ENCODE assay signal across 26 cellular contexts in genomic region chr2:40428434-40428833, GRCh38. TPM values are rescaled to one million over a fixed set of nuclear protein-coding genes. Genes with fewer than 3 reads are reported as not detected.
"Had no signal": no experiment of that assay in that cellular context is flagged by ENCODE, and none has a peak within 500 bp of the region (broad histone marks: within the 10 kb centered on the region; RNA-seq: fewer than 3 reads in every experiment).

No MANE protein-coding gene starts in this region.

- ATAC-seq: activated CD4-positive, alpha-beta T cell treated with anti-CD3 and anti-CD28 coated beads for 36 hours; activated CD8-positive, alpha-beta memory T cell treated with anti-CD3 and anti-CD28 coated beads, Interleukin-2, amount 10 ng/mL, durations not matched to agents 7 days and 5 days; activated CD8-positive, alpha-beta T cell treated with anti-CD3 and anti-CD28 coated beads, Interleukin-2, amount 10 ng/mL, durations not matched to agents 7 days and 5 days; naive thymus-derived CD8-positive, alpha-beta T cell; pancreas; psoas muscle; stimulated activated memory B cell treated with anti-CD40 and anti-IgM and Interleukin-4, amounts not matched to agents 10 μg/mL and 1 μg/mL and 100 μg/mL, for 72 hours; stimulated activated naive CD8-positive, alpha-beta T cell treated with anti-CD3 and anti-CD28 coated beads, Interleukin-15, amount 100 ng/mL, for 72 hours had no signal

- H3K27ac ChIP-seq: brain microvascular endothelial cell, dorsolateral prefrontal cortex, pancreas, psoas muscle, upper lobe of left lung, vagina had no signal

- H3K4me1 ChIP-seq: pancreas, psoas muscle, upper lobe of left lung, vagina had no signal

- H3K9me3 ChIP-seq: pancreas, psoas muscle, upper lobe of left lung, vagina had no signal

- H3K27me3 ChIP-seq: brain microvascular endothelial cell, dorsolateral prefrontal cortex, upper lobe of left lung, vagina had no signal

- H3K4me3 ChIP-seq: coronary artery, pancreas, psoas muscle, smooth muscle cell, upper lobe of left lung, vagina had no signal

- DNase-seq: activated CD4-positive, alpha-beta T cell treated with anti-CD3 and anti-CD28 coated beads for 36 hours; activated CD4-positive, CD25-positive, alpha-beta regulatory T cell; activated CD8-positive, alpha-beta memory T cell treated with anti-CD3 and anti-CD28 coated beads, Interleukin-2, amount 10 ng/mL, durations not matched to agents 7 days and 5 days; activated CD8-positive, alpha-beta T cell treated with anti-CD3 and anti-CD28 coated beads, Interleukin-2, amount 10 ng/mL, durations not matched to agents 7 days and 5 days; activated T-cell treated with anti-CD3 and anti-CD28 coated beads, Interleukin-2, amount 50 U/mL, for 48 hours; aorta; brain microvascular endothelial cell; dorsolateral prefrontal cortex; effector memory CD4-positive, alpha-beta T cell; head of caudate nucleus; hippocampal formation; left cardiac atrium; naive thymus-derived CD8-positive, alpha-beta T cell; nucleus accumbens; pancreas; psoas muscle; stimulated activated CD4-positive, alpha-beta T cell treated with anti-CD3 and anti-CD28 coated beads, Interleukin-1b, Interleukin-23, amount 100 ng/mL, for 48 hours; stimulated activated CD4-positive, alpha-beta T cell treated with anti-CD3 and anti-CD28 coated beads, Interleukin-4, amount 100 ng/mL, for 4 hours; stimulated activated CD8-positive, alpha-beta memory T cell treated with anti-CD3 and anti-CD28 coated beads, Interleukin-4, amount 100 ng/mL, for 48 hours; stimulated activated naive CD8-positive, alpha-beta T cell treated with anti-CD3 and anti-CD28 coated beads, Interleukin-15, amount 100 ng/mL, for 72 hours; substantia nigra; upper lobe of left lung had no signal

RNA-seq across cellular contexts. Expression of gene SLC8A1, which starts 23.5 kb away (rescaled TPM):
- polyA plus RNA-seq: naive thymus-derived CD8-positive, alpha-beta T cell had no signal
